ENCODE assay signal across 11 cellular contexts in genomic region chr18:58996131-58996632, GRCh38.
DNase-seq lines count a peak whose midpoint lies in the region; ATAC-seq, FAIRE-seq and TF ChIP-seq lines count a peak whose summit lies in the region.
"Had no signal": no experiment of that assay in that cellular context is flagged by ENCODE, and none has a peak within 500 bp of the region (broad histone marks: within the 10 kb centered on the region; RNA-seq: fewer than 3 reads in every experiment).

No MANE protein-coding gene starts in this region.

- H3K27me3 Mint-ChIP-seq in WTC11 (ENCODE audit: low read depth) (no peaks in the 10 kb centered on the region), natural killer cell (ENCODE audit: low read depth in 2 of 2) (peaks cover 9 to 19% of the 10 kb centered on the region in 2 donors)

- no peaks in the 10 kb centered on the region for H3K36me3 ChIP-seq in liver (ENCODE audit: control insufficient read depth in 4 of 4, insufficient read depth in 3 of 4, low read depth in 1 of 4, low read length in 3 of 4)
- no peaks in the 10 kb centered on the region for H3K36me3 ChIP-seq in HepG2 (replicated peaks in 1 of 2; ENCODE audit: control insufficient read depth in 1 of 2, insufficient read depth in 2 of 2, low read length in 2 of 2)

- FAIRE-seq in HepG2 (lab: Jason Lieb, UNC), result no peak

- H3K4me1 Mint-ChIP-seq in WTC11 (peaks cover 18% of the 10 kb centered on the region), natural killer cell (no peaks in the 10 kb centered on the region)

- TF ChIP-seq CTCF in liver (IDR thresholded peaks at IDR 0.05; ENCODE audit: low read depth, low read length, missing input control) (no peak), HepG2 (CRISPR knock-in tag; IDR thresholded peaks at IDR 0.05) (no peak), astrocyte of the spinal cord (IDR thresholded peaks at IDR 0.05; ENCODE audit: low read depth, low read length) (no peak), WTC11 (IDR thresholded peaks at IDR 0.05) (no peak), natural killer cell (IDR thresholded peaks at IDR 0.05) (no peak)

- CTCF ChIA-PET in HepG2 (lab: Yijun Ruan, JAX; ENCODE audit: low intra/inter-chr PET ratio, low total read pairs) (no interaction called here), WTC11 (lab: Charles Lee) (no interaction called here)

- H3K9me3 Mint-ChIP-seq in WTC11, result no peaks in the 10 kb centered on the region; the same call in 1 of the 2 replicates
- H3K9me3 Mint-ChIP-seq in natural killer cell, result no peaks in the 10 kb centered on the region

- peak in 1 of 2 donors; percentile 28 for TF ChIP-seq RAD21 in liver (IDR thresholded peaks at IDR 0.05)
- no peak for TF ChIP-seq RAD21 in HepG2 (CRISPR knock-in tag; IDR thresholded peaks at IDR 0.05)

- H3K9me3 ChIP-seq in liver (ENCODE audit: control insufficient read depth in 4 of 4, low read length in 3 of 4) (no peaks in the 10 kb centered on the region), HepG2 (ENCODE audit: low read length) (no peaks in the 10 kb centered on the region), right cardiac atrium (ENCODE audit: control insufficient read depth, low read length) (no peaks in the 10 kb centered on the region)

- intact Hi-C loops in HepG2 (cut with micrococcal nuclease; ENCODE audit: unreplicated experiment), result no loop called here
- intact Hi-C loops in right cardiac atrium (cut with DNase I), result loop anchor here in 1 of 4 donors (5.0 to 10.0 kb wide), 3 partner anchors 61 to 211 kb away; partner anchors contain the start of gene ZNF532
- intact Hi-C loops in natural killer cell (cut with micrococcal nuclease), result no loop called here

- H3K27me3 ChIP-seq in liver (ENCODE audit: control insufficient read depth in 4 of 4, insufficient read depth in 4 of 4, low read length in 3 of 4), result no peaks in the 10 kb centered on the region
- peaks cover 0 to 16% of the 10 kb centered on the region in 2 experiments; a peak in 2 of 5 replicates for H3K27me3 ChIP-seq in HepG2 (ENCODE audit: control insufficient read depth in 1 of 2, insufficient read depth in 2 of 2, low read length in 2 of 2)
- H3K27me3 ChIP-seq in right cardiac atrium (ENCODE audit: control insufficient read depth, insufficient read depth), result no peaks in the 10 kb centered on the region

- no peak for TF ChIP-seq POLR2A in HepG2 (IDR thresholded peaks at IDR 0.05; ENCODE audit: insufficient read depth in 1 of 2, low read depth in 2 of 2, low read length in 2 of 2)

- in situ Hi-C loops in HepG2 (cut with HindIII; ENCODE audit: extremely low pct_ligation_motif_present, low pct_unique_long_range_greater_than_20kb) (no loop called here), astrocyte of the spinal cord (cut with HindIII; ENCODE audit: low sequenced_read_pairs) (no loop called here)

- ATAC-seq in HepG2 (no peak), right cardiac atrium (peak; percentile 67 to 68), WTC11 (no peak), GM19328 (IDR thresholded peaks at IDR 0.05; ENCODE audit: unreplicated experiment) (no peak), natural killer cell (no peak)

- H3K9ac ChIP-seq in liver (ENCODE audit: low read depth in 1 of 2, low read length in 2 of 2) (no peak overlapping the region), HepG2 (ENCODE audit: insufficient read depth, low read depth, low read length) (no peak overlapping the region)

- H3K36me3 Mint-ChIP-seq in WTC11, result no peaks in the 10 kb centered on the region
- no peaks in the 10 kb centered on the region for H3K36me3 Mint-ChIP-seq in natural killer cell

- H3K4me3 ChIP-seq in liver (ENCODE audit: low read depth in 1 of 3, low read length in 3 of 3) (no peak overlapping the region), HepG2 (replicated peaks in 1 of 3; ENCODE audit: insufficient read depth in 1 of 3, low read depth in 2 of 3, low read length in 3 of 3) (no peak overlapping the region), astrocyte of the spinal cord (ENCODE audit: low read depth, low read length) (no peak overlapping the region), right cardiac atrium (ENCODE audit: low read length) (no peak overlapping the region)

- H3K27ac ChIP-seq in liver (ENCODE audit: low read depth in 1 of 2, low read length in 2 of 2) (peak overlapping the region in 1 of 2 donors; percentile 40), HepG2 (ENCODE audit: extremely low read length, insufficient read depth, low read length) (no peak overlapping the region), right cardiac atrium (ENCODE audit: low read length) (peak overlapping the region; percentile 40)
- H3K27ac ChIP-seq: C4-2B had no signal

- no peak for TF ChIP-seq EP300 in HepG2 (IDR thresholded peaks at IDR 0.05; ENCODE audit: low read depth in 2 of 2, low read length in 2 of 2)
- TF ChIP-seq EP300 in HepG2 (CRISPR knock-in tag; IDR thresholded peaks at IDR 0.05; ENCODE audit: borderline replicate concordance), result no peak

- POLR2A ChIA-PET in HepG2 (lab: Yijun Ruan, JAX), result no interaction called here
- POLR2A ChIA-PET in WTC11 (lab: Charles Lee), result no interaction called here

- H3K4me2 ChIP-seq in HepG2 (ENCODE audit: low read depth, low read length), result no peak overlapping the region

- no peak overlapping the region for H3K4me3 Mint-ChIP-seq in WTC11
- no peak overlapping the region for H3K4me3 Mint-ChIP-seq in natural killer cell

- H3K79me2 ChIP-seq in HepG2 (ENCODE audit: insufficient read depth, low read length), result no peaks in the 10 kb centered on the region

- WGBS in liver, result 76% methylated on average over 11 of the region's 11 CpGs
- 14% methylated on average over 11 of the region's 11 CpGs for WGBS in HepG2 (ENCODE audit: low lambda C conversion rate)
- 28% methylated on average over 11 of the region's 11 CpGs for WGBS in right cardiac atrium

- peaks cover 0 to 4% (median 3%) of the 10 kb centered on the region in 4 donors for H3K4me1 ChIP-seq in liver (ENCODE audit: control insufficient read depth in 4 of 4, insufficient read depth in 4 of 4, low read length in 3 of 4)
- H3K4me1 ChIP-seq in HepG2 (ENCODE audit: insufficient read depth, low read length), result no peaks in the 10 kb centered on the region
- H3K4me1 ChIP-seq in right cardiac atrium (ENCODE audit: control insufficient read depth, insufficient read depth, low read length), result peaks cover 7% of the 10 kb centered on the region

- H4K20me1 ChIP-seq in HepG2 (ENCODE audit: insufficient read depth, low read length), result no peaks in the 10 kb centered on the region

- no peak overlapping the region for H3K27ac Mint-ChIP-seq in WTC11
- no peak overlapping the region for H3K27ac Mint-ChIP-seq in natural killer cell

- no TSS peak for BruUV-seq in HepG2 (replicated peaks; lab: Mats Ljungman, UMichigan)

- DNase-seq in HepG2 (ENCODE audit: low spot score) (no peak), astrocyte of the spinal cord (ENCODE audit: low read depth, low spot score) (peak; percentile 70), right cardiac atrium (peak; percentile 56 to 74 (median 70)), WTC11 (ENCODE audit: low spot score) (no peak), natural killer cell (no peak)
- DNase-seq in activated naive CD4-positive, alpha-beta T cell (lab: John Stamatoyannopoulos, UW), result no peak
- DNase-seq: NCI-H1694 treated with DMSO at 0.1 percent for 48 hours, nucleus accumbens had no signal

- H2AFZ ChIP-seq in HepG2 (ENCODE audit: low read length), result no peak overlapping the region

TF ChIP-seq in liver, 16 proteins besides CTCF, POLR2A, EP300 and RAD21 (continues in another document):
- no peak for TF ChIP-seq FOXA2 (IDR thresholded peaks at IDR 0.05)
- peak; percentile 24 for TF ChIP-seq NR2F2 (IDR thresholded peaks at IDR 0.05)

TF ChIP-seq in HepG2, 621 proteins besides CTCF, POLR2A, EP300 and RAD21:
- TF ChIP-seq KAT2B (IDR thresholded peaks at IDR 0.05; ENCODE audit: borderline replicate concordance, low read depth, low read length), result no peak

TF ChIP-seq in WTC11, 78 proteins besides CTCF, POLR2A, EP300 and RAD21 (continues in another document):
- TF ChIP-seq SMAD3 (CRISPR knock-in tag; IDR thresholded peaks at IDR 0.05; ENCODE audit: borderline replicate concordance) (no peak), SOX15 (CRISPR knock-in tag; IDR thresholded peaks at IDR 0.05) (no peak), GABPB1 (CRISPR knock-in tag; IDR thresholded peaks at IDR 0.05) (no peak), IRF2 (CRISPR knock-in tag; IDR thresholded peaks at IDR 0.05; ENCODE audit: borderline replicate concordance, low read depth) (no peak), FOXK1 (CRISPR knock-in tag; IDR thresholded peaks at IDR 0.05) (no peak)
- TF ChIP-seq, protein P1, sequence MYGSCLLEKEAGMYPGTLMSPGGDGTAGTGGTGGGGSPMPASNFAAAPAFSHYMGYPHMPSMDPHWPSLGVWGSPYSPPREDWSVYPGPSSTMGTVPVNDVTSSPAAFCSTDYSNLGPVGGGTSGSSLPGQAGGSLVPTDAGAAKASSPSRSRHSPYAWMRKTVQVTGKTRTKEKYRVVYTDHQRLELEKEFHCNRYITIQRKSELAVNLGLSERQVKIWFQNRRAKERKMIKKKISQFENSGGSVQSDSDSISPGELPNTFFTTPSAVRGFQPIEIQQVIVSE (CRISPR knock-in tag; IDR thresholded peaks at IDR 0.05; ENCODE audit: borderline replicate concordance), result no peak
- TF ChIP-seq, protein P2, sequence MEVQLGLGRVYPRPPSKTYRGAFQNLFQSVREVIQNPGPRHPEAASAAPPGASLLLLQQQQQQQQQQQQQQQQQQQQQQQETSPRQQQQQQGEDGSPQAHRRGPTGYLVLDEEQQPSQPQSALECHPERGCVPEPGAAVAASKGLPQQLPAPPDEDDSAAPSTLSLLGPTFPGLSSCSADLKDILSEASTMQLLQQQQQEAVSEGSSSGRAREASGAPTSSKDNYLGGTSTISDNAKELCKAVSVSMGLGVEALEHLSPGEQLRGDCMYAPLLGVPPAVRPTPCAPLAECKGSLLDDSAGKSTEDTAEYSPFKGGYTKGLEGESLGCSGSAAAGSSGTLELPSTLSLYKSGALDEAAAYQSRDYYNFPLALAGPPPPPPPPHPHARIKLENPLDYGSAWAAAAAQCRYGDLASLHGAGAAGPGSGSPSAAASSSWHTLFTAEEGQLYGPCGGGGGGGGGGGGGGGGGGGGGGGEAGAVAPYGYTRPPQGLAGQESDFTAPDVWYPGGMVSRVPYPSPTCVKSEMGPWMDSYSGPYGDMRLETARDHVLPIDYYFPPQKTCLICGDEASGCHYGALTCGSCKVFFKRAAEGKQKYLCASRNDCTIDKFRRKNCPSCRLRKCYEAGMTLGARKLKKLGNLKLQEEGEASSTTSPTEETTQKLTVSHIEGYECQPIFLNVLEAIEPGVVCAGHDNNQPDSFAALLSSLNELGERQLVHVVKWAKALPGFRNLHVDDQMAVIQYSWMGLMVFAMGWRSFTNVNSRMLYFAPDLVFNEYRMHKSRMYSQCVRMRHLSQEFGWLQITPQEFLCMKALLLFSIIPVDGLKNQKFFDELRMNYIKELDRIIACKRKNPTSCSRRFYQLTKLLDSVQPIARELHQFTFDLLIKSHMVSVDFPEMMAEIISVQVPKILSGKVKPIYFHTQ (CRISPR knock-in tag; IDR thresholded peaks at IDR 0.05), result no peak

Comparison
In these comparisons a context has a peak if more than half of its experiments do, and no peak if none do; other contexts are left out.
1. ATAC-seq: peak in right cardiac atrium (2 of 2); none in HepG2 (single experiment), WTC11 (single experiment), GM19328 (single experiment) and natural killer cell (0 of 3).
2. DNase-seq: peak in astrocyte of the spinal cord (single experiment) and right cardiac atrium (3 of 3); none in HepG2 (single experiment), WTC11 (single experiment), natural killer cell (single experiment) and activated naive CD4-positive, alpha-beta T cell (0 of 4).